18 cellular contexts compared by ENCODE assay signal in the genomic region with DNA sequence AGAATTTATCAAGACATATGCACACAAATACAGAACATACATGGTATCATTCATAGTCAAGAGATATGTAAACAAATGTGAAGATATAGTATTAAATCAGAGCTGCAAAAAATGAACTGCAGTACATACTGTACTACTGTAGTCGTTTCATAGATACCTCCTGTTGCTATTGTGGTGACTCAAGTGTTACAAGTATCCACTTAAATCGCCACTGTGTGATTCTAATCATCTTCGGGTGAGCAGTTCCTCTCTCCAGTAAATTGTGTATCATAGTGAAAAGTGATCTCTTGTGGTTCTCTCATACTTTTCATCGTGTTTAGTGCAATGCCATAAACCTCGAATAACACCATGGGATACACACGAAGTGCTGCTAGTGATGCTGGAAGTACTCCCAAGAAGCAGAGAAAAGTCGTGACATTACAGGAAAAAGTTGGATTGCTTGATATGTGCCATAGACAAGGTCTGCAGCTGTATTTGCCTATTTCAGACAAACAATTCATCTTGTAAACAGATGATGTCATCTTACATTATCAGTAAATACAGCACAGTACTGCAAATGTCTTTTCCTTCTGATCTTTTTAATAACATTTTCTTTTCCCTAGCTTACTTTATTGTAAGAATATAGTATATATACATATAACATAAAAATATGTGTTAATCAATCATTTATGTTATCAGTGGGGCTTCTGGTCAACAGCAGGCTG.
DNase-seq lines count a peak whose midpoint lies in the region; ATAC-seq and TF ChIP-seq lines count a peak whose summit lies in the region.
"Had no signal": no experiment of that assay in that cellular context is flagged by ENCODE, and none has a peak within 500 bp of the region (broad histone marks: within the 10 kb centered on the region; RNA-seq: fewer than 3 reads in every experiment).

No MANE protein-coding gene starts in this region.

- H3K27me3 Mint-ChIP-seq in stimulated activated naive B cell treated with anti-CD40 and anti-IgM and Interleukin-4, amounts not matched to agents 10 μg/mL and 1 μg/mL and 100 μg/mL, for 72 hours = no peaks in the 10 kb centered on the region
- H3K27me3 Mint-ChIP-seq in activated naive CD4-positive, alpha-beta T cell treated with anti-CD3 and anti-CD28 coated beads, Interleukin-2, amount 10 ng/mL, durations not matched to agents 7 days and 5 days = peaks cover 4% of the 10 kb centered on the region
- H3K27me3 Mint-ChIP-seq: stimulated activated naive CD8-positive, alpha-beta T cell treated with anti-CD3 and anti-CD28 coated beads, Interleukin-15, Interleukin-2, amounts not matched to agents 100 ng/mL and 50 ng/mL, for 24 hours; type B pancreatic cell had no signal

- H3K4me1 Mint-ChIP-seq in stimulated activated naive B cell treated with anti-CD40 and anti-IgM and Interleukin-4, amounts not matched to agents 10 μg/mL and 1 μg/mL and 100 μg/mL, for 72 hours = peaks cover 20 to 46% of the 10 kb centered on the region in 2 donors
- no peaks in the 10 kb centered on the region for H3K4me1 Mint-ChIP-seq in activated naive CD4-positive, alpha-beta T cell treated with anti-CD3 and anti-CD28 coated beads, Interleukin-2, amount 10 ng/mL, durations not matched to agents 7 days and 5 days
- H3K4me1 Mint-ChIP-seq: activated naive CD4-positive, alpha-beta T cell treated with anti-CD3 and anti-CD28 coated beads, Interleukin-2, amount 50 U/mL, for 24 hours had no signal

- no peak for TF ChIP-seq CTCF in choroid plexus epithelial cell (conservative IDR thresholded peaks at IDR 0.05; ENCODE audit: low read depth, low read length)

- peaks cover 2 to 7% of the 10 kb centered on the region in 2 donors for H3K36me3 Mint-ChIP-seq in stimulated activated naive B cell treated with anti-CD40 and anti-IgM and Interleukin-4, amounts not matched to agents 10 μg/mL and 1 μg/mL and 100 μg/mL, for 72 hours
- no peaks in the 10 kb centered on the region for H3K36me3 Mint-ChIP-seq in activated naive CD4-positive, alpha-beta T cell treated with anti-CD3 and anti-CD28 coated beads, Interleukin-2, amount 10 ng/mL, durations not matched to agents 7 days and 5 days
- H3K36me3 Mint-ChIP-seq: activated naive CD4-positive, alpha-beta T cell treated with anti-CD3 and anti-CD28 coated beads, Interleukin-2, amount 50 U/mL, for 24 hours had no signal

- H3K4me3 Mint-ChIP-seq in stimulated activated naive B cell treated with anti-CD40 and anti-IgM and Interleukin-4, amounts not matched to agents 10 μg/mL and 1 μg/mL and 100 μg/mL, for 72 hours = no peak overlapping the region
- H3K4me3 Mint-ChIP-seq in activated naive CD4-positive, alpha-beta T cell treated with anti-CD3 and anti-CD28 coated beads, Interleukin-2, amount 10 ng/mL, durations not matched to agents 7 days and 5 days = no peak overlapping the region
- H3K4me3 Mint-ChIP-seq: activated naive CD4-positive, alpha-beta T cell treated with anti-CD3 and anti-CD28 coated beads, Interleukin-2, amount 50 U/mL, for 24 hours; stimulated activated naive CD8-positive, alpha-beta T cell treated with anti-CD3 and anti-CD28 coated beads, Interleukin-15, Interleukin-2, amounts not matched to agents 100 ng/mL and 50 ng/mL, for 24 hours; type B pancreatic cell had no signal

- peaks cover 6 to 7% of the 10 kb centered on the region in 2 donors for H3K9me3 Mint-ChIP-seq in stimulated activated naive B cell treated with anti-CD40 and anti-IgM and Interleukin-4, amounts not matched to agents 10 μg/mL and 1 μg/mL and 100 μg/mL, for 72 hours
- no peaks in the 10 kb centered on the region for H3K9me3 Mint-ChIP-seq in activated naive CD4-positive, alpha-beta T cell treated with anti-CD3 and anti-CD28 coated beads, Interleukin-2, amount 10 ng/mL, durations not matched to agents 7 days and 5 days
- H3K9me3 Mint-ChIP-seq: type B pancreatic cell had no signal

- no peak overlapping the region for H3K27ac Mint-ChIP-seq in stimulated activated naive B cell treated with anti-CD40 and anti-IgM and Interleukin-4, amounts not matched to agents 10 μg/mL and 1 μg/mL and 100 μg/mL, for 72 hours
- H3K27ac Mint-ChIP-seq in activated naive CD4-positive, alpha-beta T cell treated with anti-CD3 and anti-CD28 coated beads, Interleukin-2, amount 10 ng/mL, durations not matched to agents 7 days and 5 days = no peak overlapping the region
- H3K27ac Mint-ChIP-seq: activated naive CD4-positive, alpha-beta T cell treated with anti-CD3 and anti-CD28 coated beads, Interleukin-2, amount 50 U/mL, for 24 hours; stimulated activated naive CD8-positive, alpha-beta T cell treated with anti-CD3 and anti-CD28 coated beads, Interleukin-15, Interleukin-2, amounts not matched to agents 100 ng/mL and 50 ng/mL, for 24 hours; type B pancreatic cell had no signal

- CTCF ChIA-PET in activated naive CD4-positive, alpha-beta T cell treated with anti-CD3 and anti-CD28 coated beads, Interleukin-2, amount 10 ng/mL, durations not matched to agents 7 days and 5 days (lab: Charles Lee) = no interaction called here

- peak; percentile 50 for DNase-seq in DMS153 (lab: John Stamatoyannopoulos, UW)
- DNase-seq in DMS153 treated with DMSO at 0.1 percent for 48 hours (lab: John Stamatoyannopoulos, UW; ENCODE audit: unreplicated experiment) = no peak
- DNase-seq in HT1080 (ENCODE audit: low read depth) = peak; percentile 10
- DNase-seq in NCI-H2227 treated with DMSO at 0.1 percent for 48 hours (lab: John Stamatoyannopoulos, UW) = peak; percentile 39
- DNase-seq in choroid plexus epithelial cell (ENCODE audit: low read depth) = peak; percentile 13
- no peak for DNase-seq in mesenteric fat pad (ENCODE audit: low spot score)
- DNase-seq in stimulated activated naive B cell treated with anti-CD40 and anti-IgM and Interleukin-4, amounts not matched to agents 10 μg/mL and 1 μg/mL and 100 μg/mL, for 72 hours = no peak
- DNase-seq in activated naive CD4-positive, alpha-beta T cell treated with anti-CD3 and anti-CD28 coated beads, Interleukin-2, amount 10 ng/mL, durations not matched to agents 7 days and 5 days = no peak
- DNase-seq: activated T-cell treated with anti-CD3 and anti-CD28 coated beads for 4 hours; colonic mucosa; gastrocnemius medialis; nucleus accumbens; Peyer's patch; stimulated activated CD4-positive, alpha-beta T cell treated with anti-CD3 and anti-CD28 coated beads, Interleukin-15, amount 100 ng/mL, for 24 hours had no signal

- H3K4me3 ChIP-seq in choroid plexus epithelial cell (ENCODE audit: low read depth, low read length) = no peak overlapping the region
- H3K4me3 ChIP-seq: colonic mucosa, gastrocnemius medialis, HAP-1, Peyer's patch had no signal

- ATAC-seq in stimulated activated naive B cell treated with anti-CD40 and anti-IgM and Interleukin-4, amounts not matched to agents 10 μg/mL and 1 μg/mL and 100 μg/mL, for 72 hours (replicated peaks) = no peak
- ATAC-seq: gastrocnemius medialis had no signal

Comparison
In these comparisons a context has a peak if more than half of its experiments do, and no peak if none do; other contexts are left out.
1. DNase-seq: peak in DMS153 (single experiment), HT1080 (single experiment), NCI-H2227 treated with DMSO at 0.1 percent for 48 hours (single experiment) and choroid plexus epithelial cell (single experiment); none in DMS153 treated with DMSO at 0.1 percent for 48 hours (single experiment), mesenteric fat pad (single experiment), stimulated activated naive B cell treated with anti-CD40 and anti-IgM and Interleukin-4, amounts not matched to agents 10 μg/mL and 1 μg/mL and 100 μg/mL, for 72 hours (single experiment) and activated naive CD4-positive, alpha-beta T cell treated with anti-CD3 and anti-CD28 coated beads, Interleukin-2, amount 10 ng/mL, durations not matched to agents 7 days and 5 days (single experiment).